1 cellular context compared by ENCODE assay signal in genomic region chr11:37557990-37558389, GRCh38.
TF ChIP-seq lines count a peak whose summit lies in the region.

No MANE protein-coding gene starts in this region.

TF ChIP-seq in SK-N-SH treated with all-trans-retinoic acid at 6 μM for 48 hours, 23 proteins besides CTCF, POLR2A, EP300 and RAD21 (continued from another document):
- TF ChIP-seq, protein P1, sequence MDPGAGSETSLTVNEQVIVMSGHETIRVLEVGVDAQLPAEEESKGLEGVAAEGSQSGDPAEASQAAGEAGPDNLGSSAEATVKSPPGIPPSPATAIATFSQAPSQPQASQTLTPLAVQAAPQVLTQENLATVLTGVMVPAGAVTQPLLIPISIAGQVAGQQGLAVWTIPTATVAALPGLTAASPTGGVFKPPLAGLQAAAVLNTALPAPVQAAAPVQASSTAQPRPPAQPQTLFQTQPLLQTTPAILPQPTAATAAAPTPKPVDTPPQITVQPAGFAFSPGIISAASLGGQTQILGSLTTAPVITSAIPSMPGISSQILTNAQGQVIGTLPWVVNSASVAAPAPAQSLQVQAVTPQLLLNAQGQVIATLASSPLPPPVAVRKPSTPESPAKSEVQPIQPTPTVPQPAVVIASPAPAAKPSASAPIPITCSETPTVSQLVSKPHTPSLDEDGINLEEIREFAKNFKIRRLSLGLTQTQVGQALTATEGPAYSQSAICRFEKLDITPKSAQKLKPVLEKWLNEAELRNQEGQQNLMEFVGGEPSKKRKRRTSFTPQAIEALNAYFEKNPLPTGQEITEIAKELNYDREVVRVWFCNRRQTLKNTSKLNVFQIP (CRISPR knock-in tag; IDR thresholded peaks at IDR 0.05; ENCODE audit: borderline replicate concordance, low read depth) = no peak
- TF ChIP-seq TOX (CRISPR knock-in tag; IDR thresholded peaks at IDR 0.05; ENCODE audit: borderline replicate concordance) (no peak), BACH2 (CRISPR knock-in tag; IDR thresholded peaks at IDR 0.05; ENCODE audit: borderline replicate concordance) (no peak), GLIS3 (CRISPR knock-in tag; IDR thresholded peaks at IDR 0.05) (no peak), ISL1 (CRISPR knock-in tag; IDR thresholded peaks at IDR 0.05) (no peak)
- TF ChIP-seq, protein P2, sequence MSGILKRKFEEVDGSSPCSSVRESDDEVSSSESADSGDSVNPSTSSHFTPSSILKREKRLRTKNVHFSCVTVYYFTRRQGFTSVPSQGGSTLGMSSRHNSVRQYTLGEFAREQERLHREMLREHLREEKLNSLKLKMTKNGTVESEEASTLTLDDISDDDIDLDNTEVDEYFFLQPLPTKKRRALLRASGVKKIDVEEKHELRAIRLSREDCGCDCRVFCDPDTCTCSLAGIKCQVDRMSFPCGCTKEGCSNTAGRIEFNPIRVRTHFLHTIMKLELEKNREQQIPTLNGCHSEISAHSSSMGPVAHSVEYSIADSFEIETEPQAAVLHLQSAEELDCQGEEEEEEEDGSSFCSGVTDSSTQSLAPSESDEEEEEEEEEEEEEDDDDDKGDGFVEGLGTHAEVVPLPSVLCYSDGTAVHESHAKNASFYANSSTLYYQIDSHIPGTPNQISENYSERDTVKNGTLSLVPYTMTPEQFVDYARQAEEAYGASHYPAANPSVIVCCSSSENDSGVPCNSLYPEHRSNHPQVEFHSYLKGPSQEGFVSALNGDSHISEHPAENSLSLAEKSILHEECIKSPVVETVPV (CRISPR knock-in tag; IDR thresholded peaks at IDR 0.05) = no peak
- TF ChIP-seq, protein P3, sequence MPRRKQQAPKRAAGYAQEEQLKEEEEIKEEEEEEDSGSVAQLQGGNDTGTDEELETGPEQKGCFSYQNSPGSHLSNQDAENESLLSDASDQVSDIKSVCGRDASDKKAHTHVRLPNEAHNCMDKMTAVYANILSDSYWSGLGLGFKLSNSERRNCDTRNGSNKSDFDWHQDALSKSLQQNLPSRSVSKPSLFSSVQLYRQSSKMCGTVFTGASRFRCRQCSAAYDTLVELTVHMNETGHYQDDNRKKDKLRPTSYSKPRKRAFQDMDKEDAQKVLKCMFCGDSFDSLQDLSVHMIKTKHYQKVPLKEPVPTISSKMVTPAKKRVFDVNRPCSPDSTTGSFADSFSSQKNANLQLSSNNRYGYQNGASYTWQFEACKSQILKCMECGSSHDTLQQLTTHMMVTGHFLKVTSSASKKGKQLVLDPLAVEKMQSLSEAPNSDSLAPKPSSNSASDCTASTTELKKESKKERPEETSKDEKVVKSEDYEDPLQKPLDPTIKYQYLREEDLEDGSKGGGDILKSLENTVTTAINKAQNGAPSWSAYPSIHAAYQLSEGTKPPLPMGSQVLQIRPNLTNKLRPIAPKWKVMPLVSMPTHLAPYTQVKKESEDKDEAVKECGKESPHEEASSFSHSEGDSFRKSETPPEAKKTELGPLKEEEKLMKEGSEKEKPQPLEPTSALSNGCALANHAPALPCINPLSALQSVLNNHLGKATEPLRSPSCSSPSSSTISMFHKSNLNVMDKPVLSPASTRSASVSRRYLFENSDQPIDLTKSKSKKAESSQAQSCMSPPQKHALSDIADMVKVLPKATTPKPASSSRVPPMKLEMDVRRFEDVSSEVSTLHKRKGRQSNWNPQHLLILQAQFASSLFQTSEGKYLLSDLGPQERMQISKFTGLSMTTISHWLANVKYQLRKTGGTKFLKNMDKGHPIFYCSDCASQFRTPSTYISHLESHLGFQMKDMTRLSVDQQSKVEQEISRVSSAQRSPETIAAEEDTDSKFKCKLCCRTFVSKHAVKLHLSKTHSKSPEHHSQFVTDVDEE (CRISPR knock-in tag; IDR thresholded peaks at IDR 0.05) = no peak
